13 cellular contexts compared by ENCODE assay signal in genomic region chr11:77038825-77039326, GRCh38. TPM values are rescaled to one million over a fixed set of nuclear protein-coding genes. Genes with fewer than 3 reads are reported as not detected.
DNase-seq lines count a peak whose midpoint lies in the region; ATAC-seq, FAIRE-seq and TF ChIP-seq lines count a peak whose summit lies in the region.
"Had no signal": no experiment of that assay in that cellular context is flagged by ENCODE, and none has a peak within 500 bp of the region (broad histone marks: within the 10 kb centered on the region; RNA-seq: fewer than 3 reads in every experiment).

No MANE protein-coding gene starts in this region.

- no peak for FAIRE-seq in HepG2 (lab: Jason Lieb, UNC)
- FAIRE-seq: H54 had no signal

- in situ Hi-C loops in HepG2 (cut with HindIII; ENCODE audit: extremely low pct_ligation_motif_present, low pct_unique_long_range_greater_than_20kb) = loop anchor here (25.0 kb wide), 1 partner anchor 127 kb away; no protein-coding TSS in a partner anchor

- TF ChIP-seq EP300 in HepG2 (IDR thresholded peaks at IDR 0.05; ENCODE audit: low read depth in 2 of 2, low read length in 2 of 2) = no peak
- TF ChIP-seq EP300 in HepG2 (CRISPR knock-in tag; IDR thresholded peaks at IDR 0.05; ENCODE audit: borderline replicate concordance) = no peak

- H3K9ac ChIP-seq in HepG2 (ENCODE audit: insufficient read depth, low read depth, low read length) (no peak overlapping the region), colonic mucosa (ENCODE audit: low read depth in 2 of 2, low read length in 2 of 2) (peak overlapping the region in 1 of 2 donors; percentile 4)

- CTCF ChIA-PET in HepG2 (lab: Yijun Ruan, JAX; ENCODE audit: low intra/inter-chr PET ratio, low total read pairs) = interaction anchor here (1.2 kb wide), 1 partner anchor 119 kb away, joined by 5 read pairs; no protein-coding TSS in a partner anchor
- CTCF ChIA-PET in RWPE1 (lab: Yijun Ruan, JAX) = interaction anchor here (0.5 to 2.7 kb wide), 13 partner anchors 9 to 827 kb away, joined by 3 to 10 read pairs (median 4); no protein-coding TSS in a partner anchor

- TF ChIP-seq POLR2A in HepG2 (IDR thresholded peaks at IDR 0.05; ENCODE audit: insufficient read depth in 1 of 2, low read depth in 2 of 2, low read length in 2 of 2) (no peak), right lobe of liver (IDR thresholded peaks at IDR 0.05) (no peak), NB4 (IDR thresholded peaks at IDR 0.05; ENCODE audit: extremely low read depth, insufficient read length) (no peak)

- DNase-seq in HepG2 (ENCODE audit: low spot score) (no peak), right lobe of liver (no peak), NB4 (ENCODE audit: low read depth) (peak; percentile 52), colonic mucosa (no peak), lower lobe of right lung (no peak), RWPE1 (ENCODE audit: low spot score) (no peak)
- DNase-seq: NCI-H1694 treated with DMSO at 0.1 percent for 48 hours, SHP77 had no signal

- no peaks in the 10 kb centered on the region for H4K20me1 ChIP-seq in HepG2 (ENCODE audit: insufficient read depth, low read length)

- no peak overlapping the region for H3K4me3 ChIP-seq in HepG2 (replicated peaks in 1 of 3; ENCODE audit: insufficient read depth in 1 of 3, low read depth in 2 of 3, low read length in 3 of 3)
- H3K4me3 ChIP-seq in right lobe of liver = no peak overlapping the region
- no peak overlapping the region for H3K4me3 ChIP-seq in NB4 (ENCODE audit: low read depth, low read length)
- no peak overlapping the region for H3K4me3 ChIP-seq in colonic mucosa
- no peak overlapping the region for H3K4me3 ChIP-seq in lower lobe of right lung

- H2AFZ ChIP-seq in HepG2 (ENCODE audit: low read length) = no peak overlapping the region

- intact Hi-C loops in HepG2 (cut with micrococcal nuclease; ENCODE audit: unreplicated experiment) (no loop called here), right lobe of liver (cut with DNase I) (loop anchor here (10.0 kb wide), 2 partner anchors 234 to 304 kb away; no protein-coding TSS in a partner anchor), colonic mucosa (cut with DNase I) (no loop called here), lower lobe of right lung (cut with DNase I) (no loop called here)

- no peaks in the 10 kb centered on the region for H3K9me3 ChIP-seq in HepG2 (ENCODE audit: low read length)
- no peaks in the 10 kb centered on the region for H3K9me3 ChIP-seq in right lobe of liver
- no peaks in the 10 kb centered on the region for H3K9me3 ChIP-seq in colonic mucosa
- H3K9me3 ChIP-seq in lower lobe of right lung = no peaks in the 10 kb centered on the region

- no peak for TF ChIP-seq RAD21 in HepG2 (CRISPR knock-in tag; IDR thresholded peaks at IDR 0.05)

- H3K36me3 ChIP-seq in HepG2 (replicated peaks in 1 of 2; ENCODE audit: control insufficient read depth in 1 of 2, insufficient read depth in 2 of 2, low read length in 2 of 2) = no peaks in the 10 kb centered on the region
- H3K36me3 ChIP-seq in right lobe of liver = no peaks in the 10 kb centered on the region
- no peaks in the 10 kb centered on the region for H3K36me3 ChIP-seq in colonic mucosa
- no peaks in the 10 kb centered on the region for H3K36me3 ChIP-seq in lower lobe of right lung

- POLR2A ChIA-PET in HepG2 (lab: Yijun Ruan, JAX) = no interaction called here
- POLR2A ChIA-PET in RWPE1 (lab: Yijun Ruan, JAX; ENCODE audit: low non-redundant PET) = no interaction called here

- BruUV-seq in HepG2 (replicated peaks; lab: Mats Ljungman, UMichigan) = no TSS peak

- H3K4me1 ChIP-seq in HepG2 (ENCODE audit: insufficient read depth, low read length) (peaks cover 36% of the 10 kb centered on the region), right lobe of liver (no peaks in the 10 kb centered on the region), colonic mucosa (no peaks in the 10 kb centered on the region), lower lobe of right lung (peaks cover 11% of the 10 kb centered on the region)

- H3K27ac ChIP-seq in HepG2 (ENCODE audit: extremely low read length, insufficient read depth, low read length) = no peak overlapping the region
- no peak overlapping the region for H3K27ac ChIP-seq in right lobe of liver
- H3K27ac ChIP-seq in colonic mucosa = peak overlapping the region; percentile 8
- H3K27ac ChIP-seq in lower lobe of right lung = no peak overlapping the region
- H3K27ac ChIP-seq in RWPE1 = no peak overlapping the region

- no peaks in the 10 kb centered on the region for H3K79me2 ChIP-seq in HepG2 (ENCODE audit: insufficient read depth, low read length)

- ATAC-seq in HepG2 = no peak
- no peak for ATAC-seq in right lobe of liver
- no peak for ATAC-seq in lower lobe of right lung
- no peak for ATAC-seq in GM19467 (IDR thresholded peaks at IDR 0.05; ENCODE audit: unreplicated experiment)
- ATAC-seq in GM21576 (IDR thresholded peaks at IDR 0.05; ENCODE audit: unreplicated experiment) = no peak

- H3K4me2 ChIP-seq in HepG2 (ENCODE audit: low read depth, low read length) = no peak overlapping the region

- TF ChIP-seq CTCF in HepG2 (CRISPR knock-in tag; IDR thresholded peaks at IDR 0.05) (no peak), right lobe of liver (IDR thresholded peaks at IDR 0.05) (no peak), NB4 (IDR thresholded peaks at IDR 0.05; ENCODE audit: low read depth, low read length) (no peak), colonic mucosa (IDR thresholded peaks at IDR 0.05) (no peak), lower lobe of right lung (IDR thresholded peaks at IDR 0.05) (no peak), RWPE1 (conservative IDR thresholded peaks at IDR 0.05; ENCODE audit: low read depth) (no peak)

- H3K27me3 ChIP-seq in HepG2 (ENCODE audit: control insufficient read depth in 1 of 2, insufficient read depth in 2 of 2, low read length in 2 of 2) (peaks cover 8 to 71% of the 10 kb centered on the region in 2 experiments), right lobe of liver (peaks cover 0 to 6% of the 10 kb centered on the region in 2 donors), colonic mucosa (peaks cover 6% of the 10 kb centered on the region), lower lobe of right lung (ENCODE audit: low read depth) (peaks cover 52% of the 10 kb centered on the region)

- 33% methylated on average over 16 of the region's 16 CpGs for WGBS in HepG2 (ENCODE audit: low lambda C conversion rate)
- WGBS in right lobe of liver (ENCODE audit: insufficient coverage, low coverage, low lambda C conversion rate, missing lambda C conversion rate) = 56% methylated on average over 16 of the region's 16 CpGs

RNA-seq across cellular contexts. Expression of gene B3GNT6, which starts 4.7 kb away (rescaled TPM):
- total RNA-seq in HepG2 (2016; rRNA removed; fragmentation: Illumina TruSeq; extraction: Trizol) (not detected in 2 replicates), right lobe of liver (not detected), colonic mucosa (100 to 1,000 TPM in 1 of 2 donors, 10 to 100 TPM in 1; 83.1 to 107 TPM), lower lobe of right lung (not detected)
- not detected in 2 replicates for total RNA-seq in HepG2 (2016; cell fraction: cytosol; rRNA removed; fragmentation: Illumina TruSeq; extraction: Trizol; ENCODE audit: low read depth)
- total RNA-seq in HepG2 (2016; cell fraction: insoluble cytoplasmic fraction; rRNA removed; fragmentation: Illumina TruSeq; extraction: Trizol) = not detected in 2 replicates
- total RNA-seq in HepG2 (2016; cell fraction: membrane; rRNA removed; fragmentation: Illumina TruSeq; extraction: Trizol) = not detected in 2 replicates
- not detected in 2 replicates for total RNA-seq in HepG2 (2016; cell fraction: nucleus; rRNA removed; fragmentation: Illumina TruSeq; extraction: Trizol)
- not detected in 2 replicates for polyA plus RNA-seq in HepG2 (2011; rRNA removed)
- polyA plus RNA-seq in HepG2 (2011; cell fraction: cytosol; rRNA removed) = not detected in 2 replicates
- not detected in 2 replicates for polyA plus RNA-seq in HepG2 (2011; cell fraction: nucleus; rRNA removed)
- polyA plus RNA-seq in HepG2 (2012) = not detected in 2 replicates
- polyA plus RNA-seq in HepG2 (2016; cell fraction: cytosol; fragmentation: Illumina TruSeq; extraction: Trizol; ENCODE audit: low read depth) = not detected in 2 replicates
- polyA plus RNA-seq in HepG2 (2016; cell fraction: insoluble cytoplasmic fraction; fragmentation: Illumina TruSeq; extraction: Trizol; ENCODE audit: low read depth) = not detected in 2 replicates
- not detected in 2 replicates for polyA plus RNA-seq in HepG2 (2016; cell fraction: membrane; fragmentation: Illumina TruSeq; extraction: Trizol; ENCODE audit: low read depth)
- not detected in 2 replicates for polyA plus RNA-seq in HepG2 (2016; cell fraction: nucleus; fragmentation: Illumina TruSeq; extraction: Trizol; ENCODE audit: insufficient read depth, low read depth)
- polyA minus RNA-seq in HepG2 (2011; rRNA and poly(A)+ RNA removed; ENCODE audit: low replicate concordance) = not detected in 2 replicates
- not detected in 2 replicates for polyA minus RNA-seq in HepG2 (2011; cell fraction: cytosol; rRNA and poly(A)+ RNA removed)
- polyA minus RNA-seq in HepG2 (2011; cell fraction: nucleus; rRNA and poly(A)+ RNA removed) = not detected in 2 replicates
- total RNA-seq: activated CD8-positive, alpha-beta memory T cell treated with anti-CD3 and anti-CD28 coated beads for 36 hours; posterior vena cava had no signal

RNA-seq across cellular contexts. Expression of gene CAPN5, which starts 27.9 kb away (rescaled TPM):
- total RNA-seq in HepG2 (2016; rRNA removed; fragmentation: Illumina TruSeq; extraction: Trizol) (0.22 and 0.27 TPM in 2 replicates), right lobe of liver (10 to 100 TPM; 23.1 to 66.7 (median 43.3) TPM), colonic mucosa (100 to 1,000 TPM; 258 to 267 TPM), lower lobe of right lung (7.2 TPM)
- 0.09 TPM in 1 of 2 replicates, not detected in the other for total RNA-seq in HepG2 (2016; cell fraction: cytosol; rRNA removed; fragmentation: Illumina TruSeq; extraction: Trizol; ENCODE audit: low read depth)
- total RNA-seq in HepG2 (2016; cell fraction: insoluble cytoplasmic fraction; rRNA removed; fragmentation: Illumina TruSeq; extraction: Trizol) = 0.27 and 0.28 TPM in 2 replicates
- 0.28 and 0.34 TPM in 2 replicates for total RNA-seq in HepG2 (2016; cell fraction: membrane; rRNA removed; fragmentation: Illumina TruSeq; extraction: Trizol)
- 0.66 and 0.75 TPM in 2 replicates for total RNA-seq in HepG2 (2016; cell fraction: nucleus; rRNA removed; fragmentation: Illumina TruSeq; extraction: Trizol)
- 1.2 and 2.1 TPM in 2 replicates for polyA plus RNA-seq in HepG2 (2011; rRNA removed)
- polyA plus RNA-seq in HepG2 (2011; cell fraction: cytosol; rRNA removed) = 0.95 and 1.0 TPM in 2 replicates
- 3.7 and 6.7 TPM in 2 replicates for polyA plus RNA-seq in HepG2 (2011; cell fraction: nucleus; rRNA removed)
- polyA plus RNA-seq in HepG2 (2012) = 0.94 and 2.0 TPM in 2 replicates
- 0.19 and 0.23 TPM in 2 replicates for polyA plus RNA-seq in HepG2 (2016; cell fraction: cytosol; fragmentation: Illumina TruSeq; extraction: Trizol; ENCODE audit: low read depth)
- 0.93 and 1.1 TPM in 2 replicates for polyA plus RNA-seq in HepG2 (2016; cell fraction: insoluble cytoplasmic fraction; fragmentation: Illumina TruSeq; extraction: Trizol; ENCODE audit: low read depth)
- polyA plus RNA-seq in HepG2 (2016; cell fraction: membrane; fragmentation: Illumina TruSeq; extraction: Trizol; ENCODE audit: low read depth) = 0.37 and 0.48 TPM in 2 replicates
- 0.68 and 0.85 TPM in 2 replicates for polyA plus RNA-seq in HepG2 (2016; cell fraction: nucleus; fragmentation: Illumina TruSeq; extraction: Trizol; ENCODE audit: insufficient read depth, low read depth)
- 0.49 and 2.0 TPM in 2 replicates for polyA minus RNA-seq in HepG2 (2011; rRNA and poly(A)+ RNA removed; ENCODE audit: low replicate concordance)
- polyA minus RNA-seq in HepG2 (2011; cell fraction: cytosol; rRNA and poly(A)+ RNA removed) = 0.88 and 0.99 TPM in 2 replicates
- 1.0 and 1.7 TPM in 2 replicates for polyA minus RNA-seq in HepG2 (2011; cell fraction: nucleus; rRNA and poly(A)+ RNA removed)

Comparison
In these comparisons a context has a peak if more than half of its experiments do, and no peak if none do; other contexts are left out.
1. intact Hi-C loops: an anchor here in right lobe of liver (10.0 kb wide); none called in HepG2, colonic mucosa and lower lobe of right lung.
2. RNA of gene B3GNT6, which starts 4.7 kb away (total RNA-seq): 83.1 to 107 TPM in colonic mucosa; not detected in lower lobe of right lung (single experiment), not detected in HepG2 and not detected in right lobe of liver; every median in the first group is over 10 times any median in the second.